Comparison of ENCODE assay signal across 25 cellular contexts in genomic region chr2:64421199-64421598, GRCh38.
"Had no signal": no experiment of that assay in that cellular context is flagged by ENCODE, and none has a peak within 500 bp of the region (broad histone marks: within the 10 kb centered on the region; RNA-seq: fewer than 3 reads in every experiment).

No MANE protein-coding gene starts in this region.

- DNase-seq: hypothalamus; immature natural killer cell; kidney; left colon; left lung; lower lobe of right lung; mammary epithelial cell; mesenchymal stem cell; naive thymus-derived CD8-positive, alpha-beta T cell; nucleus accumbens; pancreas; right lobe of liver; spleen; stimulated activated CD4-positive, alpha-beta T cell treated with anti-CD3 and anti-CD28 coated beads, Interleukin-4, amount 100 ng/mL, for 24 hours; stimulated activated naive CD4-positive, alpha-beta T cell treated with Interleukin-2 at 50 U/mL for 16 hours; stimulated activated naive CD8-positive, alpha-beta T cell treated with anti-CD3 and anti-CD28 coated beads, Interleukin-15, amount 100 ng/mL, for 72 hours; substantia nigra; uterus had no signal

- H3K27ac ChIP-seq: left lung, lower lobe of right lung, pancreas, right lobe of liver, tibial nerve, uterus had no signal

- H3K27ac Mint-ChIP-seq: immature natural killer cell; naive thymus-derived CD8-positive, alpha-beta T cell; nephron; stimulated activated memory B cell treated with anti-CD40 and anti-IgM and Interleukin-4, amounts not matched to agents 10 μg/mL and 1 μg/mL and 100 μg/mL, for 72 hours; type B pancreatic cell had no signal

- H3K9me3 ChIP-seq: left lung, lower lobe of right lung, pancreas, right atrium auricular region, right lobe of liver, spleen, tibial nerve, uterus had no signal

- H3K4me3 Mint-ChIP-seq: immature natural killer cell; naive thymus-derived CD8-positive, alpha-beta T cell; nephron; neural crest cell; stimulated activated memory B cell treated with anti-CD40 and anti-IgM and Interleukin-4, amounts not matched to agents 10 μg/mL and 1 μg/mL and 100 μg/mL, for 72 hours; stimulated activated naive CD8-positive, alpha-beta T cell treated with anti-CD3 and anti-CD28 coated beads, Interleukin-15, amount 100 ng/mL, for 72 hours; type B pancreatic cell had no signal

- H3K4me3 ChIP-seq: left lung, lower lobe of right lung, pancreas, right atrium auricular region, right lobe of liver, skin epidermis, spleen, tibial nerve, uterus had no signal

- H3K36me3 Mint-ChIP-seq: immature natural killer cell; naive thymus-derived CD8-positive, alpha-beta T cell; stimulated activated memory B cell treated with anti-CD40 and anti-IgM and Interleukin-4, amounts not matched to agents 10 μg/mL and 1 μg/mL and 100 μg/mL, for 72 hours; type B pancreatic cell had no signal

- H3K36me3 ChIP-seq: left lung, lower lobe of right lung, pancreas, right atrium auricular region, right lobe of liver, spleen, tibial nerve, uterus had no signal

- H3K4me1 Mint-ChIP-seq: naive thymus-derived CD8-positive, alpha-beta T cell; stimulated activated memory B cell treated with anti-CD40 and anti-IgM and Interleukin-4, amounts not matched to agents 10 μg/mL and 1 μg/mL and 100 μg/mL, for 72 hours; stimulated activated naive CD8-positive, alpha-beta T cell treated with anti-CD3 and anti-CD28 coated beads, Interleukin-15, amount 100 ng/mL, for 72 hours had no signal

- H3K27me3 Mint-ChIP-seq: naive thymus-derived CD8-positive, alpha-beta T cell; stimulated activated memory B cell treated with anti-CD40 and anti-IgM and Interleukin-4, amounts not matched to agents 10 μg/mL and 1 μg/mL and 100 μg/mL, for 72 hours; stimulated activated naive CD8-positive, alpha-beta T cell treated with anti-CD3 and anti-CD28 coated beads, Interleukin-15, amount 100 ng/mL, for 72 hours; type B pancreatic cell had no signal

- H3K27me3 ChIP-seq: left lung, pancreas, right atrium auricular region, right lobe of liver, spleen, tibial nerve, uterus had no signal

- ATAC-seq: left colon; left lung; lower lobe of right lung; naive thymus-derived CD8-positive, alpha-beta T cell; pancreas; right lobe of liver; stimulated activated memory B cell treated with anti-CD40 and anti-IgM and Interleukin-4, amounts not matched to agents 10 μg/mL and 1 μg/mL and 100 μg/mL, for 72 hours; stimulated activated naive CD8-positive, alpha-beta T cell treated with anti-CD3 and anti-CD28 coated beads, Interleukin-15, amount 100 ng/mL, for 72 hours had no signal

- H3K9me3 Mint-ChIP-seq: naive thymus-derived CD8-positive, alpha-beta T cell; nephron; stimulated activated memory B cell treated with anti-CD40 and anti-IgM and Interleukin-4, amounts not matched to agents 10 μg/mL and 1 μg/mL and 100 μg/mL, for 72 hours; stimulated activated naive CD8-positive, alpha-beta T cell treated with anti-CD3 and anti-CD28 coated beads, Interleukin-15, amount 100 ng/mL, for 72 hours; type B pancreatic cell had no signal

- H3K4me1 ChIP-seq: lower lobe of right lung, right lobe of liver, spleen, uterus had no signal
